ENCODE assay signal across 1 cellular context in genomic region chr19:5254944-5255343, GRCh38.
TF ChIP-seq lines count a peak whose summit lies in the region.

No MANE protein-coding gene starts in this region.

TF ChIP-seq in Ishikawa, 13 proteins besides CTCF, POLR2A, EP300 and RAD21 (continued from another document):
- TF ChIP-seq REST (IDR thresholded peaks at IDR 0.05; ENCODE audit: low read depth) = no peak
- 0 out of 2 replicates have a peak, but pooled peaks have one; percentile 28 for TF ChIP-seq YY1 (IDR thresholded peaks at IDR 0.05; ENCODE audit: low read depth)
- TF ChIP-seq CREB1 (IDR thresholded peaks at IDR 0.05; ENCODE audit: low read depth) = no peak
- TF ChIP-seq CEBPB (IDR thresholded peaks at IDR 0.05) = no peak
- TF ChIP-seq FOXM1 (IDR thresholded peaks at IDR 0.05; ENCODE audit: borderline replicate concordance, low read depth) = no peak
- no peak for TF ChIP-seq MAX (IDR thresholded peaks at IDR 0.05)
